8 cellular contexts compared by ENCODE assay signal in the genomic region with DNA sequence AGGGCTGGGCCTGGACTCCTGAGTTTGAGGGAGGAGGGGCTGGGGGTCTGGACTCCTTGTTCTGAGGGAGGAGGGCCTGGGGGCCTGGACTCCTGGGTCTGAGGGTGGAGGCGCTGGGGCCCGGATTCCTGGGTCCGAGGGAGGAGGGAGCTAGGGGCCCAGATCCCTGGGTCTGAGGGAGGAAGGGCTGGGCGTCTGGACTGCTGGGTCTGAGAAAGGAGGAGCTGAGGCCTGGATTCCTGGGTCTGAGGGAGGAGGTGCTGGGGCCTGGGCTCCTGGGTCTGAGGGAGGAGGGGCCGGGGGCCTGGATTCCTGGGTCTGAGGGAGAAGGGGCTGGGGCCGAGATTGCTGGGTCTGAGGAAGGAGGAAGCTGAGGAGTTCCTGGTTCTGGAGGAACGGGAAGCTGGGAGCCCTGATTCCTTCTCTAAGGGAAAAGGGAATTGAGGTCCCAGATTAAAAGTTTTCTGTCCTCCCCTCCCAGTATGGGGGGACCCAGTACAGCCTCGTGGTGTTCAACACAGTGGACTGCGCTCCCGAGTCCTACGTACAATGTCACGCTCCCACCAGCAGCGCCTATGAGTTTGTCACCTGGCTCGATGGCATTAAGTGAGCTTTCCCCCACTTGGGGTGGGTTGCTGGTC. TPM values are rescaled to one million over a fixed set of nuclear protein-coding genes. Genes with fewer than 3 reads are reported as not detected.
A peak's percentile ranks its signal among the peaks of the same experiment; 100 is the strongest.
DNase-seq lines count a peak whose midpoint lies in the region; ATAC-seq and TF ChIP-seq lines count a peak whose summit lies in the region.

No MANE protein-coding gene starts in this region.

- peaks cover 28% of the 10 kb centered on the region for H3K4me1 ChIP-seq in KMS-11 (ENCODE audit: low read depth, poor library complexity, severe bottlenecking)

- peak overlapping the region; percentile 88 for H3K27ac ChIP-seq in KMS-11

- peaks cover 38% of the 10 kb centered on the region for H3K4me1 Mint-ChIP-seq in central memory CD8-positive, alpha-beta T cell
- peaks cover 27 to 47% (median 41%) of the 10 kb centered on the region in 3 donors for H3K4me1 Mint-ChIP-seq in naive B cell

- ATAC-seq in central memory CD8-positive, alpha-beta T cell (replicated peaks; ENCODE audit: extremely low read depth, poor library complexity, severe bottlenecking) = no peak
- ATAC-seq in naive B cell (ENCODE audit: low read depth in 2 of 2) = no peak
- ATAC-seq in GM18520 (IDR thresholded peaks at IDR 0.05; ENCODE audit: unreplicated experiment) = no peak

- TF ChIP-seq CTCF in BJ (IDR thresholded peaks at IDR 0.05; ENCODE audit: insufficient read depth, low read depth, low read length) (no peak), KMS-11 (conservative IDR thresholded peaks at IDR 0.05; ENCODE audit: low read depth, low read length) (no peak)

- no peaks in the 10 kb centered on the region for H3K9me3 Mint-ChIP-seq in central memory CD8-positive, alpha-beta T cell
- no peaks in the 10 kb centered on the region for H3K9me3 Mint-ChIP-seq in naive B cell

- peak overlapping the region; percentile 91 for H3K4me2 ChIP-seq in KMS-11

- peak overlapping the region; percentile 99 for H3K4me3 Mint-ChIP-seq in central memory CD8-positive, alpha-beta T cell
- peak overlapping the region; percentile 91 to 100 (median 100) for H3K4me3 Mint-ChIP-seq in naive B cell

- no peaks in the 10 kb centered on the region for H3K27me3 ChIP-seq in BJ (ENCODE audit: control insufficient read depth, insufficient read depth, low read length)
- no peaks in the 10 kb centered on the region for H3K27me3 ChIP-seq in KMS-11 (ENCODE audit: insufficient read depth, low read depth)

- no peaks in the 10 kb centered on the region for H4K20me1 ChIP-seq in KMS-11 (ENCODE audit: insufficient read depth)

- POLR2A ChIA-PET in BJ (lab: Charles Lee) = no interaction called here

- CTCF ChIA-PET in BJ (lab: Yijun Ruan, JAX) = interaction anchor here (1.2 kb wide), 1 partner anchor 101 kb away, joined by 5 read pairs; no protein-coding TSS in a partner anchor

- H2AFZ ChIP-seq in KMS-11 (ENCODE audit: low read depth) = peak overlapping the region; percentile 95; the same call in 1 of the 2 replicates

- H3K36me3 Mint-ChIP-seq in central memory CD8-positive, alpha-beta T cell (ENCODE audit: insufficient read depth) = peaks cover 30% of the 10 kb centered on the region
- peaks cover 6 to 7% of the 10 kb centered on the region in 2 donors for H3K36me3 Mint-ChIP-seq in naive B cell

- H3K9ac ChIP-seq in KMS-11 = peak overlapping the region; percentile 73

- no peaks in the 10 kb centered on the region for H3K27me3 Mint-ChIP-seq in central memory CD8-positive, alpha-beta T cell
- H3K27me3 Mint-ChIP-seq in naive B cell = no peaks in the 10 kb centered on the region

- H3K36me3 ChIP-seq in BJ (ENCODE audit: control insufficient read depth, insufficient read depth, low read length) (peaks cover 8% of the 10 kb centered on the region), KMS-11 (ENCODE audit: insufficient read depth) (no peaks in the 10 kb centered on the region)

- H3K27ac Mint-ChIP-seq in central memory CD8-positive, alpha-beta T cell (ENCODE audit: low read depth) = peak overlapping the region; percentile 100
- peak overlapping the region; percentile 96 to 100 (median 100) for H3K27ac Mint-ChIP-seq in naive B cell

- H3K4me3 ChIP-seq in BJ (ENCODE audit: low read depth, low read length) = peak overlapping the region; percentile 58
- peak overlapping the region; percentile 39 for H3K4me3 ChIP-seq in KMS-11 (IDR thresholded peaks at IDR 0.05; ENCODE audit: insufficient read depth, low read depth, low read length)

- DNase-seq in BJ (ENCODE audit: low read depth) = no peak
- DNase-seq in central memory CD8-positive, alpha-beta T cell (ENCODE audit: low spot score in 2 of 2) = no peak
- no peak for DNase-seq in naive B cell
- no peak for DNase-seq in DMS114 treated with DMSO at 0.1 percent for 48 hours (lab: John Stamatoyannopoulos, UW; ENCODE audit: unreplicated experiment)
- no peak for DNase-seq in GF-D8 (lab: John Stamatoyannopoulos, UW)
- no peak for DNase-seq in stimulated activated CD4-positive, alpha-beta T cell treated with anti-CD3 and anti-CD28 coated beads, Interleukin-12 subunit alpha, Interleukin-12 subunit beta, amount 100 ng/mL, for 4 hours

- peaks cover 42% of the 10 kb centered on the region for H3K79me2 ChIP-seq in KMS-11 (ENCODE audit: insufficient read depth, low read depth)

RNA-seq across cellular contexts. Expression of a gene that starts 0.7 kb away (rescaled TPM):
- polyA plus RNA-seq in BJ (2011; rRNA removed) (12.3 and 27.7 TPM in 2 replicates), naive B cell (ENCODE audit: low read depth in 6 of 6) (10 to 100 TPM; 21.2 to 49.7 (median 28.9) TPM)
- polyA minus RNA-seq in BJ (2011; rRNA and poly(A)+ RNA removed) = 20.0 and 34.8 TPM in 2 replicates

RNA-seq across cellular contexts. Expression of a gene that starts 5.7 kb away (rescaled TPM):
- polyA plus RNA-seq in BJ (2011; rRNA removed) (8.3 and 14.3 TPM in 2 replicates), naive B cell (ENCODE audit: low read depth in 6 of 6) (1 to 10 TPM; 4.7 to 8.4 (median 5.7) TPM)
- polyA minus RNA-seq in BJ (2011; rRNA and poly(A)+ RNA removed) = 4.6 and 6.4 TPM in 2 replicates

RNA-seq across cellular contexts. Expression of a gene that starts 32.1 kb away (rescaled TPM):
- polyA plus RNA-seq in BJ (2011; rRNA removed) (30.7 and 67.6 TPM in 2 replicates), naive B cell (ENCODE audit: low read depth in 6 of 6) (10 to 100 TPM; 46.1 to 98.3 (median 60.3) TPM)
- polyA minus RNA-seq in BJ (2011; rRNA and poly(A)+ RNA removed) = 72.9 and 94.6 TPM in 2 replicates

RNA-seq across cellular contexts. Expression of a gene that starts 48.6 kb away (rescaled TPM):
- polyA plus RNA-seq in BJ (2011; rRNA removed) = 14.6 and 28.9 TPM in 2 replicates
- 14.1 and 19.1 TPM in 2 replicates for polyA minus RNA-seq in BJ (2011; rRNA and poly(A)+ RNA removed)
- polyA plus RNA-seq in naive B cell (ENCODE audit: low read depth in 6 of 6) = 10 to 100 TPM; 39.4 to 64.9 (median 49.8) TPM

RNA-seq across cellular contexts. Expression of a gene that starts 52.0 kb away (rescaled TPM):
- polyA plus RNA-seq in BJ (2011; rRNA removed) (82.1 and 153 TPM in 2 replicates), naive B cell (ENCODE audit: low read depth in 6 of 6) (1 to 10 TPM; 3.9 to 8.0 (median 5.0) TPM)
- 110 and 142 TPM in 2 replicates for polyA minus RNA-seq in BJ (2011; rRNA and poly(A)+ RNA removed)
